13 cellular contexts compared by ENCODE assay signal in genomic region chr14:99213101-99213500, GRCh38. TPM values are rescaled to one million over a fixed set of nuclear protein-coding genes. Genes with fewer than 3 reads are reported as not detected.
DNase-seq lines count a peak whose midpoint lies in the region; ATAC-seq lines count a peak whose summit lies in the region.
"Had no signal": no experiment of that assay in that cellular context is flagged by ENCODE, and none has a peak within 500 bp of the region (broad histone marks: within the 10 kb centered on the region; RNA-seq: fewer than 3 reads in every experiment).

No MANE protein-coding gene starts in this region.

- peaks cover 29% of the 10 kb centered on the region for H3K27me3 ChIP-seq in adipocyte (replicated peaks; ENCODE audit: control insufficient read depth, insufficient read depth, low read length)
- H3K27me3 ChIP-seq: breast epithelium, SJSA1, thyroid gland had no signal

- peaks cover 91% of the 10 kb centered on the region for H3K4me1 Mint-ChIP-seq in activated CD8-positive, alpha-beta memory T cell treated with anti-CD3 and anti-CD28 coated beads, Interleukin-2, amount 10 ng/mL, durations not matched to agents 7 days and 5 days
- peaks cover 96% of the 10 kb centered on the region for H3K4me1 Mint-ChIP-seq in activated CD4-positive, alpha-beta T cell treated with anti-CD3 and anti-CD28 coated beads, Interleukin-2, amount 10 ng/mL, durations not matched to agents 7 days and 5 days
- peaks cover 98% of the 10 kb centered on the region for H3K4me1 Mint-ChIP-seq in stimulated activated effector memory CD8-positive, alpha-beta T cell treated with anti-CD3 and anti-CD28 coated beads, Interleukin-12 subunit alpha, Interleukin-12 subunit beta, amount 100 ng/mL, for 72 hours

- peaks cover 32% of the 10 kb centered on the region for H3K36me3 Mint-ChIP-seq in activated CD8-positive, alpha-beta memory T cell treated with anti-CD3 and anti-CD28 coated beads, Interleukin-2, amount 10 ng/mL, durations not matched to agents 7 days and 5 days
- peaks cover 68% of the 10 kb centered on the region for H3K36me3 Mint-ChIP-seq in activated CD4-positive, alpha-beta T cell treated with anti-CD3 and anti-CD28 coated beads, Interleukin-2, amount 10 ng/mL, durations not matched to agents 7 days and 5 days (ENCODE audit: low read depth)
- H3K36me3 Mint-ChIP-seq in stimulated activated effector memory CD8-positive, alpha-beta T cell treated with anti-CD3 and anti-CD28 coated beads, Interleukin-12 subunit alpha, Interleukin-12 subunit beta, amount 100 ng/mL, for 72 hours: peaks cover 57% of the 10 kb centered on the region

- no peaks in the 10 kb centered on the region for H3K36me3 ChIP-seq in adipocyte (ENCODE audit: control insufficient read depth, insufficient read depth, low read length, severe bottlenecking)
- H3K36me3 ChIP-seq: breast epithelium, SJSA1, thyroid gland had no signal

- no peaks in the 10 kb centered on the region for H3K27me3 Mint-ChIP-seq in activated CD8-positive, alpha-beta memory T cell treated with anti-CD3 and anti-CD28 coated beads, Interleukin-2, amount 10 ng/mL, durations not matched to agents 7 days and 5 days
- no peaks in the 10 kb centered on the region for H3K27me3 Mint-ChIP-seq in activated CD4-positive, alpha-beta T cell treated with anti-CD3 and anti-CD28 coated beads, Interleukin-2, amount 10 ng/mL, durations not matched to agents 7 days and 5 days

- H3K9ac ChIP-seq in adipocyte (ENCODE audit: low read length): no peak overlapping the region

- no peak overlapping the region for H3K4me3 ChIP-seq in adipocyte (ENCODE audit: low read length)
- H3K4me3 ChIP-seq: breast epithelium, SJSA1, thyroid gland had no signal

- H3K9me3 ChIP-seq in adipocyte (ENCODE audit: control insufficient read depth, low read length): no peaks in the 10 kb centered on the region
- H3K9me3 ChIP-seq: breast epithelium, SJSA1, thyroid gland had no signal

- H3K4me3 Mint-ChIP-seq in activated CD8-positive, alpha-beta memory T cell treated with anti-CD3 and anti-CD28 coated beads, Interleukin-2, amount 10 ng/mL, durations not matched to agents 7 days and 5 days: peak overlapping the region; percentile 37
- H3K4me3 Mint-ChIP-seq in activated CD4-positive, alpha-beta T cell treated with anti-CD3 and anti-CD28 coated beads, Interleukin-2, amount 10 ng/mL, durations not matched to agents 7 days and 5 days: peak overlapping the region; percentile 63
- H3K4me3 Mint-ChIP-seq in stimulated activated effector memory CD8-positive, alpha-beta T cell treated with anti-CD3 and anti-CD28 coated beads, Interleukin-12 subunit alpha, Interleukin-12 subunit beta, amount 100 ng/mL, for 72 hours: peak overlapping the region; percentile 72

- no peak for DNase-seq in activated CD8-positive, alpha-beta memory T cell treated with anti-CD3 and anti-CD28 coated beads, Interleukin-2, amount 10 ng/mL, durations not matched to agents 7 days and 5 days
- no peak for DNase-seq in activated CD8-positive, alpha-beta memory T cell treated with anti-CD3 and anti-CD28 coated beads, Interleukin-2, amount 50 U/mL, for 4 hours
- DNase-seq in activated CD4-positive, alpha-beta T cell treated with anti-CD3 and anti-CD28 coated beads, Interleukin-2, amount 10 ng/mL, durations not matched to agents 7 days and 5 days: no peak
- DNase-seq in adipocyte (ENCODE audit: low read depth): peak; percentile 48
- no peak for DNase-seq in stimulated activated effector memory CD8-positive, alpha-beta T cell treated with anti-CD3 and anti-CD28 coated beads, Interleukin-12 subunit alpha, Interleukin-12 subunit beta, amount 100 ng/mL, for 72 hours (ENCODE audit: low spot score in 2 of 2)
- DNase-seq: NCI-H1436 treated with DMSO at 0.1 percent for 48 hours, thyroid gland had no signal

- peak overlapping the region; percentile 79 for H3K27ac Mint-ChIP-seq in activated CD8-positive, alpha-beta memory T cell treated with anti-CD3 and anti-CD28 coated beads, Interleukin-2, amount 10 ng/mL, durations not matched to agents 7 days and 5 days
- H3K27ac Mint-ChIP-seq in activated CD4-positive, alpha-beta T cell treated with anti-CD3 and anti-CD28 coated beads, Interleukin-2, amount 10 ng/mL, durations not matched to agents 7 days and 5 days: peak overlapping the region; percentile 85
- peak overlapping the region; percentile 98 for H3K27ac Mint-ChIP-seq in stimulated activated effector memory CD8-positive, alpha-beta T cell treated with anti-CD3 and anti-CD28 coated beads, Interleukin-12 subunit alpha, Interleukin-12 subunit beta, amount 100 ng/mL, for 72 hours
- H3K27ac Mint-ChIP-seq: progenitor cell of endocrine pancreas had no signal

- no peaks in the 10 kb centered on the region for H3K4me1 ChIP-seq in adipocyte (ENCODE audit: control insufficient read depth, insufficient read depth, low read length)
- H3K4me1 ChIP-seq: breast epithelium had no signal

- POLR2A ChIA-PET in activated CD4-positive, alpha-beta T cell treated with anti-CD3 and anti-CD28 coated beads, Interleukin-2, amount 10 ng/mL, durations not matched to agents 7 days and 5 days (lab: Charles Lee): no interaction called here

- no peaks in the 10 kb centered on the region for H3K9me3 Mint-ChIP-seq in activated CD8-positive, alpha-beta memory T cell treated with anti-CD3 and anti-CD28 coated beads, Interleukin-2, amount 10 ng/mL, durations not matched to agents 7 days and 5 days (ENCODE audit: low read depth)
- H3K9me3 Mint-ChIP-seq in activated CD4-positive, alpha-beta T cell treated with anti-CD3 and anti-CD28 coated beads, Interleukin-2, amount 10 ng/mL, durations not matched to agents 7 days and 5 days: no peaks in the 10 kb centered on the region
- no peaks in the 10 kb centered on the region for H3K9me3 Mint-ChIP-seq in stimulated activated effector memory CD8-positive, alpha-beta T cell treated with anti-CD3 and anti-CD28 coated beads, Interleukin-12 subunit alpha, Interleukin-12 subunit beta, amount 100 ng/mL, for 72 hours

- CTCF ChIA-PET in activated CD8-positive, alpha-beta memory T cell treated with anti-CD3 and anti-CD28 coated beads, Interleukin-2, amount 10 ng/mL, durations not matched to agents 7 days and 5 days (lab: Charles Lee): interaction anchor here (1.1 to 2.8 kb wide), 4 partner anchors 12 to 24 kb away, joined by 3 to 16 read pairs (median 6); no protein-coding TSS in a partner anchor
- CTCF ChIA-PET in activated CD4-positive, alpha-beta T cell treated with anti-CD3 and anti-CD28 coated beads, Interleukin-2, amount 10 ng/mL, durations not matched to agents 7 days and 5 days (lab: Charles Lee): interaction anchor here (0.9 to 1.5 kb wide), 3 partner anchors 14 to 53 kb away, joined by 3 to 4 read pairs (median 4); no protein-coding TSS in a partner anchor

- ATAC-seq in activated CD8-positive, alpha-beta memory T cell treated with anti-CD3 and anti-CD28 coated beads, Interleukin-2, amount 10 ng/mL, durations not matched to agents 7 days and 5 days: peak; percentile 16
- ATAC-seq in stimulated activated effector memory CD8-positive, alpha-beta T cell treated with anti-CD3 and anti-CD28 coated beads, Interleukin-12 subunit alpha, Interleukin-12 subunit beta, amount 100 ng/mL, for 72 hours: peak; percentile 60
- ATAC-seq in GM19452 (IDR thresholded peaks at IDR 0.05; ENCODE audit: unreplicated experiment) (no peak), HG03354 (IDR thresholded peaks at IDR 0.05; ENCODE audit: poor library complexity, severe bottlenecking, unreplicated experiment) (no peak), HG03565 (IDR thresholded peaks at IDR 0.05; ENCODE audit: unreplicated experiment) (no peak)

RNA-seq across cellular contexts. Expression of gene BCL11B, which starts 58.9 kb away (rescaled TPM):
- total RNA-seq in activated CD8-positive, alpha-beta memory T cell treated with anti-CD3 and anti-CD28 coated beads, Interleukin-2, amount 10 ng/mL, durations not matched to agents 7 days and 5 days: 10 to 100 TPM; 53.0 to 66.2 TPM
- 100 to 1,000 TPM; 115 to 116 TPM for total RNA-seq in activated CD4-positive, alpha-beta T cell treated with anti-CD3 and anti-CD28 coated beads, Interleukin-2, amount 10 ng/mL, durations not matched to agents 7 days and 5 days

Comparison
In these comparisons a context has a peak if more than half of its experiments do, and no peak if none do; other contexts are left out.
1. ATAC-seq: peak in activated CD8-positive, alpha-beta memory T cell treated with anti-CD3 and anti-CD28 coated beads, Interleukin-2, amount 10 ng/mL, durations not matched to agents 7 days and 5 days (single experiment) and stimulated activated effector memory CD8-positive, alpha-beta T cell treated with anti-CD3 and anti-CD28 coated beads, Interleukin-12 subunit alpha, Interleukin-12 subunit beta, amount 100 ng/mL, for 72 hours (single experiment); none in GM19452 (single experiment), HG03354 (single experiment) and HG03565 (single experiment).
2. Peak in every context shown above with its lines, with median percentiles within 50 percentile points of each other: H3K27ac Mint-ChIP-seq and H3K4me3 Mint-ChIP-seq.